34 cellular contexts compared by ENCODE assay signal in genomic region chr12:132337557-132337956, GRCh38. TPM values are rescaled to one million over a fixed set of nuclear protein-coding genes. Genes with fewer than 3 reads are reported as not detected.
"Had no signal": no experiment of that assay in that cellular context is flagged by ENCODE, and none has a peak within 500 bp of the region (broad histone marks: within the 10 kb centered on the region; RNA-seq: fewer than 3 reads in every experiment).

No MANE protein-coding gene starts in this region.

- H3K4me3 Mint-ChIP-seq: activated CD4-positive, alpha-beta T cell treated with anti-CD3 and anti-CD28 coated beads for 36 hours; activated CD4-positive, alpha-beta T cell treated with anti-CD3 and anti-CD28 coated beads, Interleukin-2, amount 10 ng/mL, durations not matched to agents 7 days and 5 days; activated CD8-positive, alpha-beta T cell treated with anti-CD3 and anti-CD28 coated beads, Interleukin-2, amount 10 ng/mL, durations not matched to agents 7 days and 5 days; activated naive CD4-positive, alpha-beta T cell treated with anti-CD3 and anti-CD28 coated beads, Interleukin-2, amount 50 U/mL, for 24 hours; activated naive CD8-positive, alpha-beta T cell treated with anti-CD3 and anti-CD28 coated beads, Interleukin-2, amount 10 ng/mL, durations not matched to agents 7 days and 5 days; activated T-cell treated with anti-CD3 and anti-CD28 coated beads, Interleukin-2, amount 50 U/mL, for 24 hours had no signal

- H3K27ac ChIP-seq: ascending aorta, cardiac muscle cell, Peyer's patch, RWPE1 had no signal

- H3K4me3 ChIP-seq: ascending aorta, cardiac muscle cell, MG63, Peyer's patch had no signal

- H3K27me3 Mint-ChIP-seq: activated naive CD8-positive, alpha-beta T cell treated with anti-CD3 and anti-CD28 coated beads, Interleukin-2, amount 10 ng/mL, durations not matched to agents 7 days and 5 days had no signal

- H3K4me1 Mint-ChIP-seq: activated CD4-positive, alpha-beta T cell treated with anti-CD3 and anti-CD28 coated beads for 36 hours; activated CD4-positive, alpha-beta T cell treated with anti-CD3 and anti-CD28 coated beads, Interleukin-2, amount 10 ng/mL, durations not matched to agents 7 days and 5 days; activated naive CD8-positive, alpha-beta T cell treated with anti-CD3 and anti-CD28 coated beads, Interleukin-2, amount 10 ng/mL, durations not matched to agents 7 days and 5 days had no signal

- DNase-seq: activated CD4-positive, alpha-beta T cell treated with anti-CD3 and anti-CD28 coated beads for 36 hours; activated CD4-positive, alpha-beta T cell treated with anti-CD3 and anti-CD28 coated beads, Interleukin-2, amount 10 ng/mL, durations not matched to agents 7 days and 5 days; activated CD4-positive, alpha-beta T cell treated with anti-CD3 and anti-CD28 coated beads, Interleukin-2, amount 50 U/mL, for 48 hours; activated CD8-positive, alpha-beta T cell treated with anti-CD3 and anti-CD28 coated beads, Interleukin-2, amount 10 ng/mL, durations not matched to agents 7 days and 5 days; activated gamma-delta T cell; activated naive CD4-positive, alpha-beta T cell treated with Interleukin-2 at 50 U/mL for 16 hours; activated naive CD8-positive, alpha-beta T cell treated with anti-CD3 and anti-CD28 coated beads, Interleukin-2, amount 10 ng/mL, durations not matched to agents 7 days and 5 days; activated T-cell treated with anti-CD3 and anti-CD28 coated beads, Interleukin-2, amount 50 U/mL, for 24 hours; amygdala; Kasumi-1; MG63; NCI-H1048; NCI-H1436 treated with DMSO at 0.1 percent for 48 hours; NCI-H1694 treated with DMSO at 0.1 percent for 48 hours; NCI-H2029 treated with DMSO at 0.1 percent for 48 hours; NCI-H2107; NCI-H2171; NCI-H510A; NCI-H526; NCI-H748 treated with DMSO at 0.1 percent for 48 hours; NK-92 treated with Interleukin-12 subunit alpha and Interleukin-12 subunit beta, amount 100 ng/mL, for 24 hours; PC-3; Peyer's patch; Right ventricle myocardium superior; SW 1271; T-helper 1 cell; T1000 had no signal

- H3K36me3 Mint-ChIP-seq: activated naive CD4-positive, alpha-beta T cell treated with anti-CD3 and anti-CD28 coated beads, Interleukin-2, amount 50 U/mL, for 24 hours; activated naive CD8-positive, alpha-beta T cell treated with anti-CD3 and anti-CD28 coated beads, Interleukin-2, amount 10 ng/mL, durations not matched to agents 7 days and 5 days had no signal

- H3K9me3 Mint-ChIP-seq: activated naive CD4-positive, alpha-beta T cell treated with anti-CD3 and anti-CD28 coated beads, Interleukin-2, amount 50 U/mL, for 24 hours; activated naive CD8-positive, alpha-beta T cell treated with anti-CD3 and anti-CD28 coated beads, Interleukin-2, amount 10 ng/mL, durations not matched to agents 7 days and 5 days; activated T-cell treated with anti-CD3 and anti-CD28 coated beads, Interleukin-2, amount 50 U/mL, for 24 hours had no signal

- H3K27ac Mint-ChIP-seq: activated CD4-positive, alpha-beta T cell treated with anti-CD3 and anti-CD28 coated beads for 36 hours; activated CD4-positive, alpha-beta T cell treated with anti-CD3 and anti-CD28 coated beads, Interleukin-2, amount 10 ng/mL, durations not matched to agents 7 days and 5 days; activated CD8-positive, alpha-beta T cell treated with anti-CD3 and anti-CD28 coated beads, Interleukin-2, amount 10 ng/mL, durations not matched to agents 7 days and 5 days; activated naive CD4-positive, alpha-beta T cell treated with anti-CD3 and anti-CD28 coated beads, Interleukin-2, amount 50 U/mL, for 24 hours; activated naive CD8-positive, alpha-beta T cell treated with anti-CD3 and anti-CD28 coated beads, Interleukin-2, amount 10 ng/mL, durations not matched to agents 7 days and 5 days; activated T-cell treated with anti-CD3 and anti-CD28 coated beads, Interleukin-2, amount 50 U/mL, for 24 hours; activated T-helper 2 cell treated with anti-CD3 and anti-CD28 coated beads, Interferon-gamma antibody, Interleukin-2, Interleukin-4, amounts not matched to agents 10 μg/mL and 5 μg/mL and 100 μg/mL, durations not matched to agents 14 hours and 24 hours and 36 hours had no signal

- H3K4me1 ChIP-seq: ascending aorta, Peyer's patch had no signal

- H3K9me3 ChIP-seq: ascending aorta, Peyer's patch had no signal

- H3K36me3 ChIP-seq: ascending aorta, cardiac muscle cell, MG63, Peyer's patch had no signal

- H3K27me3 ChIP-seq: ascending aorta, Peyer's patch had no signal

- ATAC-seq: activated CD4-positive, alpha-beta T cell treated with anti-CD3 and anti-CD28 coated beads for 36 hours; activated CD4-positive, CD25-positive, alpha-beta regulatory T cell treated with anti-CD3 and anti-CD28 coated beads, Interleukin-2, amount 50 U/mL, for 24 hours; activated CD8-positive, alpha-beta T cell treated with anti-CD3 and anti-CD28 coated beads, Interleukin-2, amount 10 ng/mL, durations not matched to agents 7 days and 5 days; PC-3 had no signal

RNA-seq across cellular contexts. Expression of gene GALNT9, which starts 8.2 kb away (rescaled TPM):
- total RNA-seq: activated CD4-positive, alpha-beta T cell treated with anti-CD3 and anti-CD28 coated beads, Interleukin-2, amount 10 ng/mL, durations not matched to agents 7 days and 5 days; activated CD8-positive, alpha-beta T cell treated with anti-CD3 and anti-CD28 coated beads, Interleukin-2, amount 10 ng/mL, durations not matched to agents 7 days and 5 days; activated naive CD8-positive, alpha-beta T cell treated with anti-CD3 and anti-CD28 coated beads, Interleukin-2, amount 10 ng/mL, durations not matched to agents 7 days and 5 days; activated T-helper 2 cell treated with anti-CD3 and anti-CD28 coated beads, Interferon-gamma antibody, Interleukin-2, Interleukin-4, amounts not matched to agents 10 μg/mL and 5 μg/mL and 100 μg/mL, durations not matched to agents 14 hours and 24 hours and 36 hours; ascending aorta; Peyer's patch; Right ventricle myocardium superior; T-helper 2 cell treated with Interferon-gamma antibody and Interleukin-4, amounts not matched to agents 100 ng/mL and 5 ng/mL, for 36 hours had no signal
